ENCODE assay signal across 15 cellular contexts in genomic region chr14:99943620-99944019, GRCh38.
DNase-seq lines count a peak whose midpoint lies in the region; ATAC-seq, FAIRE-seq and TF ChIP-seq lines count a peak whose summit lies in the region.
"Had no signal": no experiment of that assay in that cellular context is flagged by ENCODE, and none has a peak within 500 bp of the region (broad histone marks: within the 10 kb centered on the region; RNA-seq: fewer than 3 reads in every experiment).

No MANE protein-coding gene starts in this region.

- H3K9me3 ChIP-seq in HEK293 (ENCODE audit: control insufficient read depth, insufficient read depth, low read depth, low read length) = no peaks in the 10 kb centered on the region
- no peaks in the 10 kb centered on the region for H3K9me3 ChIP-seq in kidney (ENCODE audit: control insufficient read depth in 1 of 2, low read length in 2 of 2)
- no peaks in the 10 kb centered on the region for H3K9me3 ChIP-seq in right lobe of liver
- H3K9me3 ChIP-seq in small intestine (ENCODE audit: control insufficient read depth, low read depth) = no peaks in the 10 kb centered on the region

- no peaks in the 10 kb centered on the region for H3K27me3 ChIP-seq in right lobe of liver
- no peaks in the 10 kb centered on the region for H3K27me3 ChIP-seq in small intestine (ENCODE audit: control insufficient read depth in 2 of 2, insufficient read depth in 2 of 2, low read length in 2 of 2)

- H3K4me1 ChIP-seq in HEK293 (ENCODE audit: control insufficient read depth, insufficient read depth, low read length) (peaks cover 2% of the 10 kb centered on the region; the same call in 1 of the 2 replicates), kidney (ENCODE audit: control insufficient read depth in 1 of 2, insufficient read depth in 1 of 2, low read depth in 1 of 2, low read length in 2 of 2) (peaks cover 4 to 5% of the 10 kb centered on the region in 2 donors), right lobe of liver (peaks cover 0 to 62% (median 20%) of the 10 kb centered on the region in 4 donors), small intestine (ENCODE audit: control insufficient read depth in 2 of 2, insufficient read depth in 1 of 2, low read depth in 1 of 2, low read length in 1 of 2) (peaks cover 0 to 2% of the 10 kb centered on the region in 2 donors)

- H3K27ac ChIP-seq in HEK293 (ENCODE audit: extremely low read depth, low read depth, low read length) = no peak overlapping the region
- peak overlapping the region; percentile 40 to 69 for H3K27ac ChIP-seq in kidney (ENCODE audit: low read depth in 2 of 2, low read length in 2 of 2)
- H3K27ac ChIP-seq in right lobe of liver = peak overlapping the region; percentile 59 to 92 (median 77)
- H3K27ac ChIP-seq in small intestine (ENCODE audit: low read depth in 1 of 2, low read length in 1 of 2) = no peak overlapping the region

- H3K4me3 ChIP-seq in HEK293 (ENCODE audit: low read depth, low read length) = no peak overlapping the region
- H3K4me3 ChIP-seq in kidney (ENCODE audit: low read length in 2 of 2) = no peak overlapping the region
- peak overlapping the region; percentile 16 to 31 (median 23) for H3K4me3 ChIP-seq in right lobe of liver
- H3K4me3 ChIP-seq in small intestine (ENCODE audit: low read depth in 1 of 2, low read length in 2 of 2) = no peak overlapping the region
- H3K4me3 ChIP-seq: GM12878 had no signal

- TF ChIP-seq POLR2A in right lobe of liver (IDR thresholded peaks at IDR 0.05) = no peak

- intact Hi-C loops in kidney (cut with DNase I) = no loop called here
- intact Hi-C loops in right lobe of liver (cut with DNase I) = no loop called here

- no peak for TF ChIP-seq CTCF in HEK293 (tag by site-specific recombination; IDR thresholded peaks at IDR 0.05)
- no peak for TF ChIP-seq CTCF in kidney (IDR thresholded peaks at IDR 0.05; ENCODE audit: borderline replicate concordance, extremely low read depth, insufficient read depth)
- no peak for TF ChIP-seq CTCF in right lobe of liver (IDR thresholded peaks at IDR 0.05)

- H3K9ac ChIP-seq in kidney (ENCODE audit: low read length in 2 of 2) = no peak overlapping the region

- H3K36me3 ChIP-seq in HEK293 (ENCODE audit: control insufficient read depth in 2 of 2, insufficient read depth in 1 of 2, low read length in 2 of 2) (peaks cover 0 to 26% of the 10 kb centered on the region in 2 experiments; a peak in 1 of 3 replicates), kidney (ENCODE audit: control insufficient read depth in 1 of 2, insufficient read depth in 2 of 2, low read length in 2 of 2) (peaks cover 0 to 2% of the 10 kb centered on the region in 2 donors), right lobe of liver (no peaks in the 10 kb centered on the region), small intestine (ENCODE audit: control insufficient read depth in 2 of 2, insufficient read depth in 2 of 2, low read length in 2 of 2) (no peaks in the 10 kb centered on the region)

- WGBS in right lobe of liver (ENCODE audit: insufficient coverage, low coverage, low lambda C conversion rate, missing lambda C conversion rate) = 46% methylated on average over 7 of the region's 9 CpGs
- WGBS in small intestine, 3 donors = 46 to 72% (median 46%) methylated on average over 9 of the region's 9 CpGs

- FAIRE-seq in kidney (lab: Jason Lieb, UNC) = no peak
- no peak for FAIRE-seq in small intestine (lab: Jason Lieb, UNC)
- FAIRE-seq: A204.1, GM12878, GM19239 had no signal

- CTCF ChIA-PET in HEK293 (lab: Yijun Ruan, JAX) = interaction anchor here (0.5 kb wide), 2 partner anchors 114 to 257 kb away, joined by 3 read pairs; no protein-coding TSS in a partner anchor

- ATAC-seq in right lobe of liver (peak; percentile 6 to 30 (median 12)), GM19023 (IDR thresholded peaks at IDR 0.05; ENCODE audit: unreplicated experiment) (no peak)
- ATAC-seq: GM12878, HCT116 had no signal

- DNase-seq in kidney (no peak), right lobe of liver (no peak), small intestine (peak; percentile 43), DMS79 (lab: John Stamatoyannopoulos, UW) (no peak), hippocampal formation (lab: John Stamatoyannopoulos, UW) (no peak)
- DNase-seq: C1 segment of cervical spinal cord; Calu3; CD4-positive, alpha-beta T cell; DMS 273 treated with DMSO at 0.1 percent for 48 hours had no signal

- POLR2A ChIA-PET in HEK293 (lab: Yijun Ruan, JAX) = no interaction called here

TF ChIP-seq in HEK293, 187 proteins besides CTCF, POLR2A, EP300 and RAD21:
- TF ChIP-seq EGR2 (tag by site-specific recombination; IDR thresholded peaks at IDR 0.05; ENCODE audit: low read depth) (peak; percentile 73; the same call in 1 of the 2 replicates), ATF2 (tag by site-specific recombination; IDR thresholded peaks at IDR 0.05; ENCODE audit: low read depth) (no peak), ZNF626 (tag by site-specific recombination; IDR thresholded peaks at IDR 0.05) (no peak), ZFHX2 (tag by site-specific recombination; conservative IDR thresholded peaks at IDR 0.05) (peak; percentile 75)

Comparison
In these comparisons a context has a peak if more than half of its experiments do, and no peak if none do; other contexts are left out.
1. H3K27ac ChIP-seq: peak in kidney (2 of 2) and right lobe of liver (3 of 3); none in HEK293 (single experiment) and small intestine (0 of 2).
2. H3K4me3 ChIP-seq: peak in right lobe of liver (3 of 3); none in HEK293 (single experiment), kidney (0 of 2) and small intestine (0 of 2).